14 cellular contexts compared by ENCODE assay signal in the genomic region with DNA sequence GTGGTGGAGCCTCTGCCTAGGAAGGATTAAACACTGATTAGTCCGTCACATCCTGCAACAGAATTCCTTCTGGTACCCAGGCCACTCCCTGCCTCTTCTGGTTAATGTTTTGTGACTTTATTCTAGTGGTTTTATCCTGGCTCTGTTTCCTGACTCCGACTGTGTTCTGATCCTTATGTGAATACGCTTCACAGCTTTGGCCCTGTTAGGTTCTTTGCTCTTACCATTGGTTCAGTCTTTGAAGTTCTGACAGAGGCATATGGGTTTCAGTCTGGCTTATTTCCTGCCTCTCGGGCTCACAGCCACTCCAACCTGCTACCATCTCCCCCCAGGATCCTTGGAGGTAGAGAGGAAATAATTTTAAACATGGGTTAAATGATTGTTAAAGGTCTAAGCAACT. TPM values are rescaled to one million over a fixed set of nuclear protein-coding genes. Genes with fewer than 3 reads are reported as not detected.
"Had no signal": no experiment of that assay in that cellular context is flagged by ENCODE, and none has a peak within 500 bp of the region (broad histone marks: within the 10 kb centered on the region; RNA-seq: fewer than 3 reads in every experiment).

No MANE protein-coding gene starts in this region.

- H3K4me1 ChIP-seq: colonic mucosa, vagina had no signal

- H3K79me2 ChIP-seq: hepatocyte had no signal

- DNase-seq: activated CD4-positive, alpha-beta T cell treated with anti-CD3 and anti-CD28 coated beads for 48 hours; activated CD8-positive, alpha-beta memory T cell treated with anti-CD3 and anti-CD28 coated beads, Interleukin-2, amount 50 U/mL, for 48 hours; activated naive CD4-positive, alpha-beta T cell treated with Interleukin-2 at 50 U/mL for 16 hours; amniotic stem cell; colonic mucosa; effector CD4-positive, alpha-beta T cell; islet precursor cell; posterior cingulate gyrus; stimulated activated CD4-positive, alpha-beta T cell treated with anti-CD3 and anti-CD28 coated beads, Interleukin-2, amount 100 ng/mL, for 48 hours; transverse colon had no signal

- ATAC-seq: WTC11 had no signal

- H3K4me2 ChIP-seq: hepatocyte had no signal

- H3K4me3 ChIP-seq: colonic mucosa, esophagus muscularis mucosa, hepatocyte, transverse colon, vagina had no signal

- H3K27me3 ChIP-seq: colonic mucosa, esophagus muscularis mucosa, hepatocyte, transverse colon, vagina had no signal

- H3K36me3 ChIP-seq: colonic mucosa, esophagus muscularis mucosa, transverse colon, vagina had no signal

- H2AFZ ChIP-seq: hepatocyte had no signal

- H3K4me3 Mint-ChIP-seq: WTC11 had no signal

- H3K27ac ChIP-seq: colonic mucosa, hepatocyte, transverse colon, vagina had no signal

- H3K27ac Mint-ChIP-seq: WTC11 had no signal

- H3K9me3 ChIP-seq: colonic mucosa, esophagus muscularis mucosa, transverse colon, vagina had no signal

RNA-seq across cellular contexts. Expression of a gene that starts 23.2 kb away (rescaled TPM):
- total RNA-seq: WTC11 had no signal
